Comparison of ENCODE assay signal across 8 cellular contexts in genomic region chr19:35995655-35995993, GRCh38. TPM values are rescaled to one million over a fixed set of nuclear protein-coding genes. Genes with fewer than 3 reads are reported as not detected.
DNase-seq lines count a peak whose midpoint lies in the region; ATAC-seq and TF ChIP-seq lines count a peak whose summit lies in the region.

No MANE protein-coding gene starts in this region.

- ATAC-seq in GM18517 (IDR thresholded peaks at IDR 0.05; ENCODE audit: unreplicated experiment): peak; percentile 23
- peak; percentile 36 for ATAC-seq in HG03066 (IDR thresholded peaks at IDR 0.05; ENCODE audit: low read depth, unreplicated experiment)
- ATAC-seq in left lobe of liver: peak; percentile 55

- peak overlapping the region; percentile 63 to 80 for H3K4me3 ChIP-seq in cardiac fibroblast (replicated peaks in 1 of 2; ENCODE audit: low read depth in 2 of 2, low read length in 2 of 2)

- TF ChIP-seq CTCF in cardiac fibroblast (IDR thresholded peaks at IDR 0.05; ENCODE audit: low read depth, low read length): no peak

- DNase-seq in AG20443 (ENCODE audit: low spot score) (peak; percentile 63), RPMI7951 (ENCODE audit: low read depth) (peak; percentile 47), cardiac fibroblast (ENCODE audit: low read depth in 2 of 2) (peak; percentile 34 to 48), left lobe of liver (ENCODE audit: low spot score) (peak; percentile 64), NCI-H774 (lab: John Stamatoyannopoulos, UW) (no peak)
- peak; percentile 24 for DNase-seq in stimulated activated naive CD4-positive, alpha-beta T cell treated with Interleukin-2 at 50 U/mL for 16 hours (lab: John Stamatoyannopoulos, UW)

RNA-seq across cellular contexts. Expression of gene SDHAF1, which starts 0.6 kb away (rescaled TPM):
- total RNA-seq in RPMI7951 (2014; rRNA removed; shearing (Covaris generic)): 25.8 and 34.0 TPM in 2 replicates
- 13.9 TPM for total RNA-seq in left lobe of liver

RNA-seq across cellular contexts. Expression of gene SYNE4, which starts 13.0 kb away (rescaled TPM):
- total RNA-seq in RPMI7951 (2014; rRNA removed; shearing (Covaris generic)): not detected in 2 replicates
- total RNA-seq in left lobe of liver: 6.5 TPM

RNA-seq across cellular contexts. Expression of gene ALKBH6, which starts 18.4 kb away (rescaled TPM):
- 34.1 and 39.8 TPM in 2 replicates for total RNA-seq in RPMI7951 (2014; rRNA removed; shearing (Covaris generic))
- 10.3 TPM for total RNA-seq in left lobe of liver

RNA-seq across cellular contexts. Expression of gene CLIP3, which starts 37.0 kb away (rescaled TPM):
- total RNA-seq in RPMI7951 (2014; rRNA removed; shearing (Covaris generic)): 1.7 and 2.0 TPM in 2 replicates
- total RNA-seq in left lobe of liver: 1.3 TPM

RNA-seq across cellular contexts. Expression of gene THAP8, which starts 58.5 kb away (rescaled TPM):
- 5.4 and 5.9 TPM in 2 replicates for total RNA-seq in RPMI7951 (2014; rRNA removed; shearing (Covaris generic))
- total RNA-seq in left lobe of liver: 2.2 TPM
